ENCODE assay signal across 27 cellular contexts in the genomic region with DNA sequence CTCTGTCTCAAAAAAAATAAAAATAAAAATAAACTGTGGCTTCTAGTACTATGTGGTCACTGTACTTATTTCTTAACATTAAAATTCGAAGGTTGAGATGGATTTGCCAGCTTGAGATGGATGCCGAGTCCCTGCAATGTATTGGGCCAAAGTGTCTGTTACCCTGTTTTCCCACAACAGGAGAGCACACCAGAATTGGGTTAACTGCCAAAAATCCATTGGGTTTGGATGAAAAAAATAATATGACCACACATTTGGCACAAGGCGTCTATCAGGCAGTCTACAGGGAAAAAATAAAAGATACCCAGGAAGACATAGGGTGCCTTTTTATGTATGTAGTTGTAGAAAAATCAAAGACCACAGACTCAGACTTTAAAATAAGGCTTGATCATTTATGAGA.
"Had no signal": no experiment of that assay in that cellular context is flagged by ENCODE, and none has a peak within 500 bp of the region (broad histone marks: within the 10 kb centered on the region; RNA-seq: fewer than 3 reads in every experiment).

No MANE protein-coding gene starts in this region.

- ATAC-seq: psoas muscle; right cardiac atrium; right lobe of liver; stimulated activated effector memory CD8-positive, alpha-beta T cell treated with anti-CD3 and anti-CD28 coated beads, Interleukin-12 subunit alpha, Interleukin-12 subunit beta, amount 100 ng/mL, for 72 hours; stimulated activated naive B cell treated with anti-CD40 and anti-IgM and Interleukin-4, amounts not matched to agents 10 μg/mL and 1 μg/mL and 100 μg/mL, for 72 hours had no signal

- H3K27me3 ChIP-seq: ovary, right lobe of liver, thyroid gland, upper lobe of left lung, vagina had no signal

- H3K4me1 ChIP-seq: parathyroid adenoma, psoas muscle, right lobe of liver, sigmoid colon, vagina had no signal

- H3K9me3 ChIP-seq: ovary, psoas muscle, right lobe of liver, sigmoid colon, stomach, thoracic aorta, thyroid gland, tibial nerve, upper lobe of left lung, vagina had no signal

- H3K4me1 Mint-ChIP-seq: nephron; neural progenitor cell; stimulated activated effector memory CD8-positive, alpha-beta T cell treated with anti-CD3 and anti-CD28 coated beads, Interleukin-12 subunit alpha, Interleukin-12 subunit beta, amount 100 ng/mL, for 72 hours; stimulated activated naive B cell treated with anti-CD40 and anti-IgM and Interleukin-4, amounts not matched to agents 10 μg/mL and 1 μg/mL and 100 μg/mL, for 72 hours had no signal

- H3K9me3 Mint-ChIP-seq: nephron; neural progenitor cell; stimulated activated effector memory CD8-positive, alpha-beta T cell treated with anti-CD3 and anti-CD28 coated beads, Interleukin-12 subunit alpha, Interleukin-12 subunit beta, amount 100 ng/mL, for 72 hours; stimulated activated naive B cell treated with anti-CD40 and anti-IgM and Interleukin-4, amounts not matched to agents 10 μg/mL and 1 μg/mL and 100 μg/mL, for 72 hours; stimulated activated naive CD8-positive, alpha-beta T cell treated with anti-CD3 and anti-CD28 coated beads, Interleukin-15, Interleukin-2, amounts not matched to agents 100 ng/mL and 50 ng/mL, for 24 hours had no signal

- H3K4me3 Mint-ChIP-seq: nephron; neural progenitor cell; stimulated activated effector memory CD8-positive, alpha-beta T cell treated with anti-CD3 and anti-CD28 coated beads, Interleukin-12 subunit alpha, Interleukin-12 subunit beta, amount 100 ng/mL, for 72 hours; stimulated activated naive B cell treated with anti-CD40 and anti-IgM and Interleukin-4, amounts not matched to agents 10 μg/mL and 1 μg/mL and 100 μg/mL, for 72 hours; stimulated activated naive CD8-positive, alpha-beta T cell treated with anti-CD3 and anti-CD28 coated beads, Interleukin-15, Interleukin-2, amounts not matched to agents 100 ng/mL and 50 ng/mL, for 24 hours had no signal

- H3K27ac ChIP-seq: neural progenitor cell, ovary, parathyroid adenoma, psoas muscle, right lobe of liver, sigmoid colon, stomach, thoracic aorta, thyroid gland, tibial nerve, upper lobe of left lung, vagina had no signal

- H3K4me3 ChIP-seq: neural progenitor cell, ovary, psoas muscle, right lobe of liver, sigmoid colon, stomach, thoracic aorta, thyroid gland, tibial nerve, upper lobe of left lung, vagina had no signal

- H3K27ac Mint-ChIP-seq: nephron; neural progenitor cell; progenitor cell of endocrine pancreas; stimulated activated effector memory CD8-positive, alpha-beta T cell treated with anti-CD3 and anti-CD28 coated beads, Interleukin-12 subunit alpha, Interleukin-12 subunit beta, amount 100 ng/mL, for 72 hours; stimulated activated naive B cell treated with anti-CD40 and anti-IgM and Interleukin-4, amounts not matched to agents 10 μg/mL and 1 μg/mL and 100 μg/mL, for 72 hours; stimulated activated naive CD8-positive, alpha-beta T cell treated with anti-CD3 and anti-CD28 coated beads, Interleukin-15, Interleukin-2, amounts not matched to agents 100 ng/mL and 50 ng/mL, for 24 hours had no signal

- H3K4me2 ChIP-seq: neural progenitor cell had no signal

- H3K9ac ChIP-seq: neural progenitor cell, parathyroid adenoma had no signal

- H3K36me3 ChIP-seq: neural progenitor cell, ovary, right lobe of liver, sigmoid colon, stomach, thoracic aorta, thyroid gland, tibial nerve, upper lobe of left lung, vagina had no signal

- DNase-seq: occipital lobe; ovary; posterior cingulate gyrus; psoas muscle; right cardiac atrium; right lobe of liver; sigmoid colon; small intestine; stimulated activated CD4-positive, alpha-beta T cell treated with anti-CD3 and anti-CD28 coated beads, Interleukin-15, amount 100 ng/mL, for 24 hours; stimulated activated CD4-positive, alpha-beta T cell treated with anti-CD3 and anti-CD28 coated beads, Interleukin-2, amount 100 ng/mL, for 24 hours; stimulated activated CD4-positive, alpha-beta T cell treated with anti-CD3 and anti-CD28 coated beads, Interleukin-2, amount 100 ng/mL, for 48 hours; stimulated activated CD4-positive, alpha-beta T cell treated with anti-CD3 and anti-CD28 coated beads, Interleukin-4, amount 100 ng/mL, for 24 hours; stimulated activated naive B cell treated with anti-CD40 and anti-IgM and Interleukin-4, amounts not matched to agents 10 μg/mL and 1 μg/mL and 100 μg/mL, for 72 hours; stimulated activated naive CD4-positive, alpha-beta T cell treated with Interleukin-2 at 50 U/mL for 16 hours; stomach; thyroid gland; trophoblast cell; upper lobe of left lung had no signal

- H3K36me3 Mint-ChIP-seq: stimulated activated effector memory CD8-positive, alpha-beta T cell treated with anti-CD3 and anti-CD28 coated beads, Interleukin-12 subunit alpha, Interleukin-12 subunit beta, amount 100 ng/mL, for 72 hours; stimulated activated naive B cell treated with anti-CD40 and anti-IgM and Interleukin-4, amounts not matched to agents 10 μg/mL and 1 μg/mL and 100 μg/mL, for 72 hours had no signal
